Comparison of ENCODE assay signal across 17 cellular contexts in genomic region chr9:16293610-16294009, GRCh38.
DNase-seq lines count a peak whose midpoint lies in the region; ATAC-seq and TF ChIP-seq lines count a peak whose summit lies in the region.
"Had no signal": no experiment of that assay in that cellular context is flagged by ENCODE, and none has a peak within 500 bp of the region (broad histone marks: within the 10 kb centered on the region; RNA-seq: fewer than 3 reads in every experiment).

No MANE protein-coding gene starts in this region.

- 20 to 30% methylated on average over 2 of the region's 2 CpGs for WGBS in GM23248 (ENCODE audit: low coverage in 1 of 2, low lambda C conversion rate in 2 of 2, missing lambda C conversion rate in 2 of 2), 2 experiments

- H3K9me3 ChIP-seq in GM23248 (ENCODE audit: low read depth): no peaks in the 10 kb centered on the region
- H3K9me3 ChIP-seq in thoracic aorta: no peaks in the 10 kb centered on the region

- H3K27ac ChIP-seq in GM23248 (no peak overlapping the region), thoracic aorta (no peak overlapping the region)
- H3K27ac ChIP-seq: BLaER1 had no signal

- no peak overlapping the region for H3K4me2 ChIP-seq in GM23248 (ENCODE audit: unreplicated experiment)
- H3K4me2 ChIP-seq: BLaER1, GM23338 had no signal

- in situ Hi-C loops in GM23248 (cut with MboI): no loop called here

- H3K4me3 ChIP-seq in AG10803 (ENCODE audit: low read length) (no peak overlapping the region), GM23248 (no peak overlapping the region), thoracic aorta (no peak overlapping the region)
- H3K4me3 ChIP-seq: BLaER1, GM23338 had no signal

- no peaks in the 10 kb centered on the region for H3F3A ChIP-seq in GM23248 (ENCODE audit: insufficient read depth)

- DNase-seq in AG10803 (ENCODE audit: low read depth): peak; percentile 55
- DNase-seq in GM23248: peak; percentile 12
- peak; percentile 29 for DNase-seq in fibroblast of peridontal ligament (ENCODE audit: extremely low read depth)
- no peak for DNase-seq in thoracic aorta (ENCODE audit: low spot score)
- DNase-seq in NCI-H526 treated with DMSO at 0.1 percent for 48 hours (lab: John Stamatoyannopoulos, UW): no peak
- DNase-seq in putamen (ENCODE audit: low spot score): no peak
- DNase-seq: AML-193; CD4-positive, CD25-positive, alpha-beta regulatory T cell; DMS53; HCEC 1CT; HFFc6; IMR-90; Kasumi-1; KBM-7 had no signal

- no peaks in the 10 kb centered on the region for H3K79me2 ChIP-seq in GM23248 (ENCODE audit: insufficient read depth)

- peaks cover 19% of the 10 kb centered on the region; the same call in 1 of the 2 replicates for H3K4me1 ChIP-seq in GM23248 (ENCODE audit: insufficient read depth)
- peaks cover 0 to 10% of the 10 kb centered on the region in 2 donors for H3K4me1 ChIP-seq in thoracic aorta (ENCODE audit: control insufficient read depth in 1 of 2, low read depth in 2 of 2)

- H4K20me1 ChIP-seq in GM23248 (ENCODE audit: insufficient read depth): no peaks in the 10 kb centered on the region
- H4K20me1 ChIP-seq: BLaER1 had no signal

- H3K27me3 ChIP-seq in GM23248 (replicated peaks; ENCODE audit: insufficient read depth) (no peaks in the 10 kb centered on the region), thoracic aorta (replicated peaks; ENCODE audit: insufficient read depth) (no peaks in the 10 kb centered on the region)
- H3K27me3 ChIP-seq: BLaER1 had no signal

- H3K9me2 ChIP-seq in GM23248 (ENCODE audit: insufficient read depth): no peaks in the 10 kb centered on the region

- H3K36me3 ChIP-seq in GM23248 (ENCODE audit: low read depth) (no peaks in the 10 kb centered on the region), thoracic aorta (no peaks in the 10 kb centered on the region)
- H3K36me3 ChIP-seq: BLaER1 had no signal

- peak overlapping the region; percentile 54; the same call in 1 of the 2 replicates for H2AFZ ChIP-seq in GM23248

- no peak overlapping the region for H3K9ac ChIP-seq in GM23248
- H3K9ac ChIP-seq: BLaER1 had no signal

- ATAC-seq in thoracic aorta (ENCODE audit: insufficient number of reproducible peaks, low FRiP score, low read depth): peak; percentile 50
- ATAC-seq in HG02759 (IDR thresholded peaks at IDR 0.05; ENCODE audit: unreplicated experiment): no peak
- ATAC-seq: GM23338 had no signal

- TF ChIP-seq CTCF in AG10803 (conservative IDR thresholded peaks at IDR 0.05; ENCODE audit: low read length) (no peak), thoracic aorta (IDR thresholded peaks at IDR 0.05) (no peak)

Comparison
In these comparisons a context has a peak if more than half of its experiments do, and no peak if none do; other contexts are left out.
1. DNase-seq: peak in AG10803 (single experiment), GM23248 (single experiment) and fibroblast of peridontal ligament (single experiment); none in thoracic aorta (single experiment), NCI-H526 treated with DMSO at 0.1 percent for 48 hours (single experiment) and putamen (single experiment).